Comparison of ENCODE assay signal across 1 cellular context in genomic region chr19:1592023-1592754, GRCh38.
TF ChIP-seq lines count a peak whose summit lies in the region.

No MANE protein-coding gene starts in this region.

TF ChIP-seq in HepG2, 621 proteins besides CTCF, POLR2A, EP300 and RAD21 (continued from another document and continues in another):
- TF ChIP-seq ZNF142 (CRISPR knock-in tag; IDR thresholded peaks at IDR 0.05) (no peak), MZF1 (CRISPR knock-in tag; IDR thresholded peaks at IDR 0.05; ENCODE audit: borderline replicate concordance) (no peak), RBAK (CRISPR knock-in tag; IDR thresholded peaks at IDR 0.05) (no peak), SIN3A (IDR thresholded peaks at IDR 0.05; ENCODE audit: borderline replicate concordance, low read depth, low read length) (peak; percentile 78; the same call in 1 of the 2 replicates), ZNF768 (CRISPR knock-in tag; IDR thresholded peaks at IDR 0.05) (peak; percentile 52; the same call in 1 of the 2 replicates), ZGPAT (CRISPR knock-in tag; IDR thresholded peaks at IDR 0.05) (0 out of 2 replicates have a peak, but pooled peaks have one; percentile 26), ZNF674 (CRISPR knock-in tag; IDR thresholded peaks at IDR 0.05; ENCODE audit: low read depth) (peak; percentile 50; the same call in 1 of the 2 replicates), ZNF354B (CRISPR knock-in tag; IDR thresholded peaks at IDR 0.05) (no peak), ZNF709 (CRISPR knock-in tag; IDR thresholded peaks at IDR 0.05) (peak; percentile 19; the same call in 1 of the 2 replicates), CENPT (CRISPR knock-in tag; IDR thresholded peaks at IDR 0.05; ENCODE audit: low read depth) (peak; percentile 82), ZNF766 (CRISPR knock-in tag; IDR thresholded peaks at IDR 0.05; ENCODE audit: borderline replicate concordance) (no peak; the same call in 1 of the 2 replicates), BORCS8-MEF2B (CRISPR knock-in tag; IDR thresholded peaks at IDR 0.05) (peak; percentile 88), ATF3 (CRISPR knock-in tag; IDR thresholded peaks at IDR 0.05) (peak; percentile 40; the same call in 1 of the 2 replicates), CSRNP1 (CRISPR knock-in tag; IDR thresholded peaks at IDR 0.05) (no peak), ZNF574 (CRISPR knock-in tag; IDR thresholded peaks at IDR 0.05) (peak; percentile 74), GLMP (CRISPR knock-in tag; IDR thresholded peaks at IDR 0.05; ENCODE audit: borderline replicate concordance) (no peak), SRSF1 (optimal IDR thresholded peaks at IDR 0.05; ENCODE audit: low read depth, low read length) (no peak), NCOR1 (IDR thresholded peaks at IDR 0.05; ENCODE audit: borderline replicate concordance, low read length) (no peak), ZNF10 (CRISPR knock-in tag; IDR thresholded peaks at IDR 0.05; ENCODE audit: borderline replicate concordance, low read depth) (no peak), ZBTB44 (CRISPR knock-in tag; IDR thresholded peaks at IDR 0.05) (no peak), NONO (IDR thresholded peaks at IDR 0.05) (no peak), NONO (CRISPR knock-in tag; conservative IDR thresholded peaks at IDR 0.05) (peak; percentile 72), RFXANK (CRISPR knock-in tag; IDR thresholded peaks at IDR 0.05) (no peak), THAP9 (CRISPR knock-in tag; IDR thresholded peaks at IDR 0.05; ENCODE audit: borderline replicate concordance) (no peak), ZNF605 (CRISPR knock-in tag; IDR thresholded peaks at IDR 0.05) (peak; percentile 56; the same call in 1 of the 2 replicates), ZBTB21 (CRISPR knock-in tag; IDR thresholded peaks at IDR 0.05) (no peak), E2F5 (CRISPR knock-in tag; conservative IDR thresholded peaks at IDR 0.05) (peak; percentile 69; the same call in 1 of the 2 replicates), ZNF230 (CRISPR knock-in tag; IDR thresholded peaks at IDR 0.05) (0 out of 2 replicates have a peak, but pooled peaks have one; percentile 83), STAG1 (CRISPR knock-in tag; IDR thresholded peaks at IDR 0.05) (no peak), ZFP36L1 (CRISPR knock-in tag; IDR thresholded peaks at IDR 0.05) (peak; percentile 77; the same call in 1 of the 2 replicates), PHB2 (IDR thresholded peaks at IDR 0.05; ENCODE audit: partially characterized antibody) (no peak), MTF2 (CRISPR knock-in tag; IDR thresholded peaks at IDR 0.05; ENCODE audit: borderline replicate concordance) (no peak), ZNF235 (CRISPR knock-in tag; IDR thresholded peaks at IDR 0.05; ENCODE audit: borderline replicate concordance) (0 out of 2 replicates have a peak, but pooled peaks have one; percentile 50), ZSCAN22 (CRISPR knock-in tag; IDR thresholded peaks at IDR 0.05) (no peak), KLF12 (CRISPR knock-in tag; IDR thresholded peaks at IDR 0.05; ENCODE audit: borderline replicate concordance) (no peak), LRRFIP1 (CRISPR knock-in tag; conservative IDR thresholded peaks at IDR 0.05) (no peak), MYNN (CRISPR knock-in tag; IDR thresholded peaks at IDR 0.05; ENCODE audit: low read depth) (no peak), NFIC (IDR thresholded peaks at IDR 0.05; ENCODE audit: low read length) (no peak)
